ENCODE assay signal across 8 cellular contexts in the genomic region with DNA sequence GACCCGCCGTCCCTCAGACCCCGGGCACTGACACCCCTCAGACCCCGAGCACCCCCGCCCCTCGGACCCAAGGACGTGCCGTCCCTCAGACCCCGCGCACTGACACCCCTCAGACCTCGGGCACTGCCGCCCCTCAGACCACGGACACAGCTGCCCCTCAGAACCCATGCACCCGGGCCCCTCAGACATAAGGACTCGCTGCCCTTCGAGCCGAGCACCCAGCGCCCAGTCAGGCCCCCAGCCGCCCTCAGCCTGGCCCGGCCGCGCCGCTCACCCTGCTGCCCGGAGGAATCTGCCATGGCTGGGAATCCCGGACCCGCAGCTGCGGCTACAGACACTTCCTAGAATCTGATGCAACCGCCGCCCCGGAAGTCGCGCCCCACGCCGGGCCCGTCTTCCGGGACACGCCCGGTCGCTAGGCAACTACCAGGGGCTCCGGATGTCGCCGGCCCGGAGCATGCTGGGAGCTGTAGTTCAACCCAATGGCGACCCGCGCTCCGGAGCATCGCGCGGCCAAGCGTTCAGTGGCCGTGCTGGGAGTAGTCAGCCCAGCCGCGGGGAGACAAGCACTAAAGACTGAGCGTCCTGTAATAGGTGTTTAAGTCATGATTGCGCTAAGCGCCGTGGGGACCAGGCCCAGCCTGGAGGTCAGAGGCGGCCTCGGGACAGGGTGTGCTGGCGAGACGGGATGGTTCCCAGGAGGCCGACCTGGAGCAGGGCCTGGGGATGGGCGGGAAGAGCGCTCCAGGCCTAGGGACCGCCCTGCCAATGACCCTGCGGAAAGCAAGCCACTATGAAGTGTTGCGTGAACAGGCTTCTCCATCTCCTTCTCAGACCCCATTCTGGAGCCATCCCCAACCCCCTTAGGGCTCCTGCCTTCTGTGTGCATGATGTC. TPM values are rescaled to one million over a fixed set of nuclear protein-coding genes. Genes with fewer than 3 reads are reported as not detected.
DNase-seq lines count a peak whose midpoint lies in the region; ATAC-seq and TF ChIP-seq lines count a peak whose summit lies in the region.

Gene CARS1 (minus strand): TSS at position 355 of the 895 bp plus-strand sequence. CDS start 56 bp downstream, at position 299.

- peak within 1 kb of the TSS; percentile 100 for H3K9ac ChIP-seq in Karpas-422 (ENCODE audit: low read length)

- ATAC-seq in GM21825 (IDR thresholded peaks at IDR 0.05; ENCODE audit: unreplicated experiment) (peak; percentile 93), natural killer cell (peak; percentile 97 to 99 (median 98))

- H3K79me2 ChIP-seq in Karpas-422 (ENCODE audit: low read length): peaks cover 44% of the 10 kb centered on the region

- H3K4me2 ChIP-seq in Karpas-422 (ENCODE audit: low read depth, low read length, poor library complexity, severe bottlenecking): peak within 1 kb of the TSS; percentile 92

- no peaks in the 10 kb centered on the region for H3K36me3 Mint-ChIP-seq in natural killer cell

- peaks cover 36% of the 10 kb centered on the region in 2 donors for H3K4me1 Mint-ChIP-seq in natural killer cell

- no peaks in the 10 kb centered on the region for H3K27me3 Mint-ChIP-seq in natural killer cell (ENCODE audit: low read depth in 2 of 2)

- no peaks in the 10 kb centered on the region for H3K9me2 ChIP-seq in Karpas-422 (replicated peaks; ENCODE audit: insufficient read depth, low read length)

- H3K9me3 ChIP-seq in Karpas-422 (ENCODE audit: low read length): no peaks in the 10 kb centered on the region

- H3K27me3 ChIP-seq in Karpas-422 (ENCODE audit: low read length): no peaks in the 10 kb centered on the region

- TF ChIP-seq CTCF in fibroblast of mammary gland (conservative IDR thresholded peaks at IDR 0.05; ENCODE audit: control insufficient read depth, insufficient read depth, low read depth, low read length): no peak
- no peak for TF ChIP-seq CTCF in natural killer cell (IDR thresholded peaks at IDR 0.05)

- H3K27ac Mint-ChIP-seq in natural killer cell: peak within 1 kb of the TSS; percentile 80 to 93

- peaks cover 46% of the 10 kb centered on the region for H3K4me1 ChIP-seq in Karpas-422 (ENCODE audit: low read length)

- H3K4me3 ChIP-seq in Karpas-422 (ENCODE audit: low read length): peak within 1 kb of the TSS; percentile 100
- H3K4me3 ChIP-seq in fibroblast of mammary gland (ENCODE audit: control insufficient read depth, low read depth, low read length): peak within 1 kb of the TSS; percentile 89

- peak within 1 kb of the TSS; percentile 91 for H3K4me3 Mint-ChIP-seq in natural killer cell

- intact Hi-C loops in natural killer cell (cut with micrococcal nuclease): loop anchor here (5.0 kb wide), 1 partner anchor 65 kb away; the partner anchor contains the start of gene NAP1L4

- peaks cover 13% of the 10 kb centered on the region for H4K20me1 ChIP-seq in Karpas-422 (ENCODE audit: insufficient read depth, low read depth, low read length)

- peak within 1 kb of the TSS; percentile 100 for H2AFZ ChIP-seq in Karpas-422 (ENCODE audit: low read length)

- DNase-seq in DMS79 treated with DMSO at 0.1 percent for 48 hours (lab: John Stamatoyannopoulos, UW) (peak; percentile 67), Karpas-422 (peak; percentile 96), RPMI8226 (peak; percentile 91), fibroblast of mammary gland (ENCODE audit: low read depth) (peak; percentile 89), natural killer cell (peak; percentile 88)
- peak; percentile 80 to 93 for DNase-seq in activated T-helper 1 cell treated with anti-CD3 and anti-CD28 coated beads, Interleukin-2, amount 50 U/mL, for 16 hours (ENCODE audit: low read depth in 1 of 2, low spot score in 1 of 2)
- peak; percentile 94 for DNase-seq in stimulated activated naive CD4-positive, alpha-beta T cell treated with Interleukin-2 at 50 U/mL for 16 hours (lab: John Stamatoyannopoulos, UW)

- no peaks in the 10 kb centered on the region for H3K9me3 Mint-ChIP-seq in natural killer cell

- H3K36me3 ChIP-seq in Karpas-422 (ENCODE audit: insufficient read depth, low read length): no peaks in the 10 kb centered on the region

- H3K27ac ChIP-seq in Karpas-422 (ENCODE audit: low read length): peak within 1 kb of the TSS; percentile 84

RNA-seq across cellular contexts. Expression of gene CARS1, which starts in this region (rescaled TPM):
- total RNA-seq in Karpas-422 (2014; rRNA removed; shearing (Covaris generic); ENCODE audit: low replicate concordance): 55.8 and 80.6 TPM in 2 replicates
- total RNA-seq in natural killer cell: 10 to 100 TPM; 47.9 to 51.3 (median 50.3) TPM

Comparison
In these comparisons a context has a peak if more than half of its experiments do, and no peak if none do; other contexts are left out.
1. Peak in every context shown above with its lines: DNase-seq, ATAC-seq, H3K4me3 ChIP-seq and H3K27ac ChIP-seq.